In genomic region chr10:109977382-109977806, GRCh38 we compare ENCODE assay signal across 12 cellular contexts. TPM values are rescaled to one million over a fixed set of nuclear protein-coding genes. Genes with fewer than 3 reads are reported as not detected.
DNase-seq lines count a peak whose midpoint lies in the region; ATAC-seq and TF ChIP-seq lines count a peak whose summit lies in the region.
"Had no signal": no experiment of that assay in that cellular context is flagged by ENCODE, and none has a peak within 500 bp of the region (broad histone marks: within the 10 kb centered on the region; RNA-seq: fewer than 3 reads in every experiment).

No MANE protein-coding gene starts in this region.

- intact Hi-C loops in body of pancreas (cut with DNase I) (loop anchor here (10.0 kb wide), 1 partner anchor 73 kb away; no protein-coding TSS in a partner anchor), thyroid gland (cut with DNase I) (no loop called here)

- 25 to 30% methylated on average over 5 to 6 of the region's 6 CpGs for WGBS in body of pancreas, 2 donors
- WGBS in thyroid gland, 2 donors: 50 to 58% methylated on average over 6 of the region's 6 CpGs

- H3K27ac ChIP-seq in body of pancreas: peak overlapping the region in 3 of 4 donors; percentile 35 to 50 (median 48)
- peak overlapping the region; percentile 38 for H3K27ac ChIP-seq in temporal lobe (ENCODE audit: low read depth, low read length)
- no peak overlapping the region for H3K27ac ChIP-seq in thyroid gland
- H3K27ac ChIP-seq: lower lobe of right lung had no signal

- ATAC-seq in body of pancreas: peak; percentile 65
- ATAC-seq: stimulated activated naive CD8-positive, alpha-beta T cell treated with anti-CD3 and anti-CD28 coated beads, Interleukin-15, amount 100 ng/mL, for 72 hours had no signal

- H3K27me3 ChIP-seq in body of pancreas: no peaks in the 10 kb centered on the region
- H3K27me3 ChIP-seq in MG63: no peaks in the 10 kb centered on the region
- no peaks in the 10 kb centered on the region for H3K27me3 ChIP-seq in thyroid gland

- H3K9me3 ChIP-seq in body of pancreas (no peaks in the 10 kb centered on the region), MG63 (no peaks in the 10 kb centered on the region), thyroid gland (no peaks in the 10 kb centered on the region)
- H3K9me3 ChIP-seq: lower lobe of right lung had no signal

- peak; percentile 87 for DNase-seq in HT-29 (ENCODE audit: low spot score)
- DNase-seq in body of pancreas: peak; percentile 41 to 58 (median 50)
- DNase-seq in left kidney (ENCODE audit: low read depth, low spot score): peak; percentile 62
- no peak for DNase-seq in MG63
- DNase-seq in thyroid gland: no peak
- no peak for DNase-seq in NCI-H2029 (lab: John Stamatoyannopoulos, UW)
- DNase-seq: erythroblast; H7; lower lobe of right lung; NCI-H2107; stimulated activated naive CD8-positive, alpha-beta T cell treated with anti-CD3 and anti-CD28 coated beads, Interleukin-15, amount 100 ng/mL, for 72 hours had no signal

- H3K36me3 ChIP-seq in body of pancreas (replicated peaks in 1 of 2; ENCODE audit: insufficient read depth in 1 of 2, low read depth in 2 of 2) (no peaks in the 10 kb centered on the region), MG63 (no peaks in the 10 kb centered on the region), thyroid gland (no peaks in the 10 kb centered on the region)
- H3K36me3 ChIP-seq: lower lobe of right lung had no signal

- TF ChIP-seq CTCF in body of pancreas (IDR thresholded peaks at IDR 0.05) (no peak), thyroid gland (IDR thresholded peaks at IDR 0.05) (no peak)

- H3K4me1 ChIP-seq in body of pancreas (peaks cover 56% of the 10 kb centered on the region), thyroid gland (peaks cover 7 to 22% of the 10 kb centered on the region in 2 donors)

- H3K4me3 ChIP-seq in body of pancreas (no peak overlapping the region), MG63 (no peak overlapping the region), thyroid gland (replicated peaks in 1 of 3) (no peak overlapping the region)
- H3K4me3 ChIP-seq: lower lobe of right lung had no signal

- TF ChIP-seq POLR2A in body of pancreas (IDR thresholded peaks at IDR 0.05): no peak
- TF ChIP-seq POLR2A in thyroid gland (IDR thresholded peaks at IDR 0.05): no peak

RNA-seq across cellular contexts. Expression of gene ADD3, which starts 30.4 kb away (rescaled TPM):
- 63.0 and 73.6 TPM in 2 replicates for total RNA-seq in HT-29 (2014; rRNA removed; shearing (Covaris generic))
- total RNA-seq in body of pancreas (10 to 100 TPM; 37.9 to 40.5 TPM), temporal lobe (75.7 TPM), thyroid gland (100 to 1,000 TPM; 257 to 644 (median 358) TPM)
- 14.1 and 40.2 TPM in 2 replicates for total RNA-seq in MG63 (2014; rRNA removed; shearing (Covaris generic); ENCODE audit: low replicate concordance)

RNA-seq across cellular contexts. Expression of gene XPNPEP1, which starts 54.1 kb away (rescaled TPM):
- total RNA-seq in HT-29 (2014; rRNA removed; shearing (Covaris generic)): 192 and 240 TPM in 2 replicates
- total RNA-seq in body of pancreas (100 to 1,000 TPM in 1 of 2 donors, 10 to 100 TPM in 1; 77.6 to 104 TPM), temporal lobe (55.3 TPM), thyroid gland (10 to 100 TPM; 72.7 to 89.0 (median 84.0) TPM)
- total RNA-seq in MG63 (2014; rRNA removed; shearing (Covaris generic); ENCODE audit: low replicate concordance): 63.4 and 130 TPM in 2 replicates

Comparison
In these comparisons a context has a peak if more than half of its experiments do, and no peak if none do; other contexts are left out.
1. DNase-seq: peak in HT-29 (single experiment), body of pancreas (4 of 4) and left kidney (single experiment); none in MG63 (single experiment), thyroid gland (0 of 2) and NCI-H2029 (single experiment).
2. H3K27ac ChIP-seq: peak in body of pancreas (3 of 4) and temporal lobe (single experiment); none in thyroid gland (0 of 3).